Comparison of ENCODE assay signal across 1 cellular context in genomic region chr18:911025-911424, GRCh38.
TF ChIP-seq lines count a peak whose summit lies in the region.

No MANE protein-coding gene starts in this region.

TF ChIP-seq in WTC11, 78 proteins besides CTCF, POLR2A, EP300 and RAD21 (continued from another document):
- no peak for TF ChIP-seq ARID4B (CRISPR knock-in tag; IDR thresholded peaks at IDR 0.05; ENCODE audit: borderline replicate concordance)
- TF ChIP-seq ELF4 (CRISPR knock-in tag; IDR thresholded peaks at IDR 0.05; ENCODE audit: low read depth), result no peak
- TF ChIP-seq PRDM15 (CRISPR knock-in tag; IDR thresholded peaks at IDR 0.05), result no peak
- no peak for TF ChIP-seq ZNF281 (CRISPR knock-in tag; IDR thresholded peaks at IDR 0.05)
- TF ChIP-seq, protein P1, sequence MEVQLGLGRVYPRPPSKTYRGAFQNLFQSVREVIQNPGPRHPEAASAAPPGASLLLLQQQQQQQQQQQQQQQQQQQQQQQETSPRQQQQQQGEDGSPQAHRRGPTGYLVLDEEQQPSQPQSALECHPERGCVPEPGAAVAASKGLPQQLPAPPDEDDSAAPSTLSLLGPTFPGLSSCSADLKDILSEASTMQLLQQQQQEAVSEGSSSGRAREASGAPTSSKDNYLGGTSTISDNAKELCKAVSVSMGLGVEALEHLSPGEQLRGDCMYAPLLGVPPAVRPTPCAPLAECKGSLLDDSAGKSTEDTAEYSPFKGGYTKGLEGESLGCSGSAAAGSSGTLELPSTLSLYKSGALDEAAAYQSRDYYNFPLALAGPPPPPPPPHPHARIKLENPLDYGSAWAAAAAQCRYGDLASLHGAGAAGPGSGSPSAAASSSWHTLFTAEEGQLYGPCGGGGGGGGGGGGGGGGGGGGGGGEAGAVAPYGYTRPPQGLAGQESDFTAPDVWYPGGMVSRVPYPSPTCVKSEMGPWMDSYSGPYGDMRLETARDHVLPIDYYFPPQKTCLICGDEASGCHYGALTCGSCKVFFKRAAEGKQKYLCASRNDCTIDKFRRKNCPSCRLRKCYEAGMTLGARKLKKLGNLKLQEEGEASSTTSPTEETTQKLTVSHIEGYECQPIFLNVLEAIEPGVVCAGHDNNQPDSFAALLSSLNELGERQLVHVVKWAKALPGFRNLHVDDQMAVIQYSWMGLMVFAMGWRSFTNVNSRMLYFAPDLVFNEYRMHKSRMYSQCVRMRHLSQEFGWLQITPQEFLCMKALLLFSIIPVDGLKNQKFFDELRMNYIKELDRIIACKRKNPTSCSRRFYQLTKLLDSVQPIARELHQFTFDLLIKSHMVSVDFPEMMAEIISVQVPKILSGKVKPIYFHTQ (CRISPR knock-in tag; IDR thresholded peaks at IDR 0.05), result no peak
- TF ChIP-seq ATF2 (CRISPR knock-in tag; IDR thresholded peaks at IDR 0.05; ENCODE audit: borderline replicate concordance, low read depth), result no peak
